Comparison of ENCODE assay signal across 1 cellular context in genomic region chr3:11622846-11623550, GRCh38.
TF ChIP-seq lines count a peak whose summit lies in the region.

No MANE protein-coding gene starts in this region.

TF ChIP-seq in HepG2, 621 proteins besides CTCF, POLR2A, EP300 and RAD21 (continues in another document):
- TF ChIP-seq PATZ1 (CRISPR knock-in tag; IDR thresholded peaks at IDR 0.05) (no peak; the same call in 1 of the 2 replicates), ZNF431 (CRISPR knock-in tag; IDR thresholded peaks at IDR 0.05; ENCODE audit: borderline replicate concordance, low read depth) (no peak), GATAD2A (CRISPR knock-in tag; IDR thresholded peaks at IDR 0.05) (peak; percentile 93), HMG20A (CRISPR knock-in tag; IDR thresholded peaks at IDR 0.05; ENCODE audit: borderline replicate concordance) (peak; percentile 72; the same call in 1 of the 2 replicates), ZNF329 (CRISPR knock-in tag; IDR thresholded peaks at IDR 0.05; ENCODE audit: low read depth) (no peak), ZNF317 (CRISPR knock-in tag; IDR thresholded peaks at IDR 0.05) (0 out of 2 replicates have a peak, but pooled peaks have one; percentile 9), PHF8 (CRISPR knock-in tag; IDR thresholded peaks at IDR 0.05) (0 out of 2 replicates have a peak, but pooled peaks have one; percentile 28), HOXA9 (CRISPR knock-in tag; IDR thresholded peaks at IDR 0.05; ENCODE audit: borderline replicate concordance) (no peak), ATF1 (CRISPR knock-in tag; IDR thresholded peaks at IDR 0.05) (no peak), ZNF510 (CRISPR knock-in tag; IDR thresholded peaks at IDR 0.05; ENCODE audit: low read depth) (no peak), ZNF567 (CRISPR knock-in tag; IDR thresholded peaks at IDR 0.05; ENCODE audit: borderline replicate concordance) (no peak), ZBTB34 (CRISPR knock-in tag; IDR thresholded peaks at IDR 0.05) (no peak), NFYC (CRISPR knock-in tag; IDR thresholded peaks at IDR 0.05) (peak; percentile 60), MEIS2 (CRISPR knock-in tag; IDR thresholded peaks at IDR 0.05) (no peak), MAFG (CRISPR knock-in tag; IDR thresholded peaks at IDR 0.05) (no peak), ZNF253 (CRISPR knock-in tag; IDR thresholded peaks at IDR 0.05; ENCODE audit: borderline replicate concordance) (no peak), ZNF614 (CRISPR knock-in tag; IDR thresholded peaks at IDR 0.05; ENCODE audit: borderline replicate concordance) (no peak), ZNF33A (CRISPR knock-in tag; IDR thresholded peaks at IDR 0.05; ENCODE audit: borderline replicate concordance) (no peak), ELF3 (CRISPR knock-in tag; IDR thresholded peaks at IDR 0.05) (peak; percentile 71), SNAI1 (CRISPR knock-in tag; IDR thresholded peaks at IDR 0.05; ENCODE audit: borderline replicate concordance) (no peak), CBX5 (CRISPR knock-in tag; IDR thresholded peaks at IDR 0.05; ENCODE audit: borderline replicate concordance) (peak; percentile 68; the same call in 1 of the 2 replicates), SMAD1 (CRISPR knock-in tag; IDR thresholded peaks at IDR 0.05; ENCODE audit: borderline replicate concordance, low read depth) (no peak), AHDC1 (CRISPR knock-in tag; IDR thresholded peaks at IDR 0.05; ENCODE audit: borderline replicate concordance) (peak; percentile 62; the same call in 1 of the 2 replicates), CREM (IDR thresholded peaks at IDR 0.05) (peak; percentile 48; the same call in 1 of the 2 replicates), CREM (CRISPR knock-in tag; IDR thresholded peaks at IDR 0.05) (no peak), ZNF792 (CRISPR knock-in tag; IDR thresholded peaks at IDR 0.05) (peak; percentile 83), ZGPAT (CRISPR knock-in tag; IDR thresholded peaks at IDR 0.05) (peak; percentile 62), MXD4 (CRISPR knock-in tag; IDR thresholded peaks at IDR 0.05) (0 out of 2 replicates have a peak, but pooled peaks have one; percentile 30), ZMYM2 (CRISPR knock-in tag; IDR thresholded peaks at IDR 0.05) (peak; percentile 79), ZNF354B (CRISPR knock-in tag; IDR thresholded peaks at IDR 0.05) (no peak), DRAP1 (CRISPR knock-in tag; IDR thresholded peaks at IDR 0.05) (peak; percentile 67), TBX3 (IDR thresholded peaks at IDR 0.05; ENCODE audit: borderline replicate concordance) (peak; percentile 63; the same call in 1 of the 2 replicates), ZNF343 (CRISPR knock-in tag; IDR thresholded peaks at IDR 0.05) (no peak), REPIN1 (CRISPR knock-in tag; IDR thresholded peaks at IDR 0.05; ENCODE audit: borderline replicate concordance, low read depth) (no peak), ZMAT3 (CRISPR knock-in tag; conservative IDR thresholded peaks at IDR 0.05) (0 out of 2 replicates have a peak, but pooled peaks have one; percentile 44), NR0B2 (CRISPR knock-in tag; IDR thresholded peaks at IDR 0.05) (no peak), MED13 (CRISPR knock-in tag; IDR thresholded peaks at IDR 0.05) (no peak), ZNF572 (CRISPR knock-in tag; IDR thresholded peaks at IDR 0.05) (no peak), ZNF83 (CRISPR knock-in tag; IDR thresholded peaks at IDR 0.05; ENCODE audit: borderline replicate concordance) (no peak), HMGXB3 (CRISPR knock-in tag; IDR thresholded peaks at IDR 0.05; ENCODE audit: borderline replicate concordance) (peak; percentile 74), BCL6 (CRISPR knock-in tag; IDR thresholded peaks at IDR 0.05) (peak; percentile 78), MAX (IDR thresholded peaks at IDR 0.05) (peak; percentile 36; the same call in 1 of the 2 replicates), ZNF644 (CRISPR knock-in tag; IDR thresholded peaks at IDR 0.05; ENCODE audit: low read depth) (peak; percentile 92), THAP11 (CRISPR knock-in tag; IDR thresholded peaks at IDR 0.05) (0 out of 2 replicates have a peak, but pooled peaks have one; percentile 47), ZNF841 (CRISPR knock-in tag; IDR thresholded peaks at IDR 0.05; ENCODE audit: borderline replicate concordance) (no peak)
